In the genomic region with DNA sequence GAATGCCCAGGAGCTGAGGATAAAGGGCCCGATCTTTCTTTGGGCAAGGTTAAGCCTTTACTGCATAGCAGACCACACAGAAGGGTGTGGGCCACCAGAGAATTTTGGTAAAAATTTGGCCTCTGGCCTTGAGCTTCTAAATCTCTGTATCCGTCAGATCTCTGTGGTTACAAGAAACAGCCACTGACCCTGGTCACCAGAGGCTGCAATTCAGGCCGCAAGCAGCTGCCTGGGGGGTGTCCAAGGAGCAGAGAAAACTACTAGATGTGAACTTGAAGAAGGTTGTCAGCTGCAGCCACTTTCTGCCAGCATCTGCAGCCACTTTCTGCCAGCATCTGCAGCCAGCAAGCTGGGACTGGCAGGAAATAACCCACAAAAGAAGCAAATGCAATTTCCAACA, we compare ENCODE assay signal across 29 cellular contexts. TPM values are rescaled to one million over a fixed set of nuclear protein-coding genes. Genes with fewer than 3 reads are reported as not detected.
DNase-seq lines count a peak whose midpoint lies in the region; ATAC-seq and TF ChIP-seq lines count a peak whose summit lies in the region.
"Had no signal": no experiment of that assay in that cellular context is flagged by ENCODE, and none has a peak within 500 bp of the region (broad histone marks: within the 10 kb centered on the region; RNA-seq: fewer than 3 reads in every experiment).

No MANE protein-coding gene starts in this region.

- H3K27me3 Mint-ChIP-seq in endodermal cell (ENCODE audit: insufficient read depth), result no peaks in the 10 kb centered on the region
- H3K27me3 Mint-ChIP-seq: activated CD8-positive, alpha-beta T cell treated with anti-CD3 and anti-CD28 coated beads for 36 hours; dendritic cell treated with granulocyte-macrophage colony-stimulating factor and Interleukin-4, amounts not matched to agents 40 ng/mL and 50 ng/mL, for 4 days had no signal

- H2BK120ac ChIP-seq in mesenchymal stem cell (ENCODE audit: low read depth, low read length), result no peak overlapping the region

- H3K9ac ChIP-seq in mesenchymal stem cell (ENCODE audit: low read length) (no peak overlapping the region), endodermal cell (ENCODE audit: extremely low read depth, low read length, poor library complexity, severe bottlenecking) (no peak overlapping the region)
- H3K9ac ChIP-seq: BLaER1 had no signal

- H3K4me3 Mint-ChIP-seq in endodermal cell, result no peak overlapping the region
- H3K4me3 Mint-ChIP-seq: activated CD8-positive, alpha-beta T cell treated with anti-CD3 and anti-CD28 coated beads for 36 hours; dendritic cell treated with granulocyte-macrophage colony-stimulating factor and Interleukin-4, amounts not matched to agents 40 ng/mL and 50 ng/mL, for 4 days had no signal

- no peak overlapping the region for H2BK15ac ChIP-seq in mesenchymal stem cell (ENCODE audit: low read depth, poor library complexity, severe bottlenecking)

- WGBS in mesenchymal stem cell, result 54% methylated on average over 3 of the region's 3 CpGs
- WGBS in endodermal cell (ENCODE audit: insufficient coverage in 1 of 2, insufficient read length in 1 of 2), 2 experiments, result 89 to 94% methylated on average over 3 of the region's 3 CpGs

- no peak overlapping the region for H3K4ac ChIP-seq in mesenchymal stem cell (ENCODE audit: low read depth in 1 of 2, low read length in 2 of 2)

- peaks cover 5% of the 10 kb centered on the region for H3K4me1 Mint-ChIP-seq in endodermal cell

- H3K9me3 ChIP-seq in mesenchymal stem cell (ENCODE audit: control insufficient read depth, low read length) (no peaks in the 10 kb centered on the region), endodermal cell (ENCODE audit: control insufficient read depth, low read length) (no peaks in the 10 kb centered on the region)
- H3K9me3 ChIP-seq: BLaER1, Caco-2, MG63, mucosa of descending colon, neutrophil, stomach, transverse colon had no signal

- no peak overlapping the region for H2BK5ac ChIP-seq in mesenchymal stem cell (ENCODE audit: low read depth, low read length, poor library complexity, severe bottlenecking)

- TF ChIP-seq CTCF in endodermal cell (conservative IDR thresholded peaks at IDR 0.05), result no peak

- no peak for ATAC-seq in GM18909 (IDR thresholded peaks at IDR 0.05; ENCODE audit: poor library complexity, unreplicated experiment)
- ATAC-seq: activated CD4-positive, CD25-positive, alpha-beta regulatory T cell treated with anti-CD3 and anti-CD28 coated beads, Interleukin-2, amount 50 U/mL, for 24 hours; activated CD8-positive, alpha-beta T cell treated with anti-CD3 and anti-CD28 coated beads for 36 hours; mucosa of descending colon had no signal

- H3K23ac ChIP-seq in mesenchymal stem cell (ENCODE audit: low read length in 2 of 2), result peak overlapping the region in 1 of 2 experiments; percentile 14

- H2AK5ac ChIP-seq in mesenchymal stem cell (ENCODE audit: low read length, severe bottlenecking), result no peak overlapping the region

- H3K79me1 ChIP-seq in mesenchymal stem cell (replicated peaks; ENCODE audit: low read length, poor library complexity, severe bottlenecking), result peaks cover 18% of the 10 kb centered on the region

- H3K4me1 ChIP-seq in mesenchymal stem cell (ENCODE audit: control insufficient read depth, insufficient read depth, low read depth, low read length), result no peaks in the 10 kb centered on the region
- H3K4me1 ChIP-seq in endodermal cell (ENCODE audit: control insufficient read depth, insufficient read depth, low read length), result no peaks in the 10 kb centered on the region
- H3K4me1 ChIP-seq: BLaER1, Caco-2, transverse colon had no signal

- peak overlapping the region in 1 of 2 experiments; percentile 11 for H3K18ac ChIP-seq in mesenchymal stem cell (ENCODE audit: low read depth in 1 of 2, low read length in 2 of 2)

- H2BK12ac ChIP-seq in mesenchymal stem cell (ENCODE audit: low read length in 2 of 2), result no peak overlapping the region

- no peaks in the 10 kb centered on the region for H3K27me3 ChIP-seq in mesenchymal stem cell (ENCODE audit: control insufficient read depth in 1 of 2, insufficient read depth in 1 of 2, low read length in 2 of 2)
- H3K27me3 ChIP-seq in endodermal cell (ENCODE audit: control insufficient read depth, insufficient read depth, low read length, poor library complexity, severe bottlenecking), result no peaks in the 10 kb centered on the region
- H3K27me3 ChIP-seq: BLaER1, cardiac muscle cell, MG63, neutrophil, stomach, transverse colon had no signal

- no peak overlapping the region for H4K8ac ChIP-seq in mesenchymal stem cell (ENCODE audit: low read length)

- no peak overlapping the region for H3K4me2 ChIP-seq in mesenchymal stem cell (ENCODE audit: low read length, poor library complexity, severe bottlenecking)
- H3K4me2 ChIP-seq: BLaER1 had no signal

- H3K14ac ChIP-seq in mesenchymal stem cell (ENCODE audit: low read length in 2 of 2), result no peak overlapping the region

- H3K4me3 ChIP-seq in mesenchymal stem cell (ENCODE audit: insufficient read depth in 1 of 2, low read depth in 1 of 2, low read length in 2 of 2), result no peak overlapping the region
- no peak overlapping the region for H3K4me3 ChIP-seq in endodermal cell (ENCODE audit: low read length)
- H3K4me3 ChIP-seq: BLaER1, cardiac muscle cell, MG63, mucosa of descending colon, stomach, transverse colon had no signal

- peak overlapping the region; percentile 6 for H3K27ac ChIP-seq in epithelial cell of prostate
- H3K27ac ChIP-seq in mesenchymal stem cell (ENCODE audit: low read length, poor library complexity, severe bottlenecking), result no peak overlapping the region
- H3K27ac ChIP-seq in endodermal cell (ENCODE audit: low read depth, low read length), result no peak overlapping the region
- H3K27ac ChIP-seq: BLaER1, cardiac muscle cell, neutrophil, stomach, transverse colon had no signal

- H3K36me3 ChIP-seq in mesenchymal stem cell (ENCODE audit: control insufficient read depth in 1 of 2, insufficient read depth in 2 of 2, low read depth in 1 of 2, low read length in 2 of 2) (peaks cover 51 to 60% of the 10 kb centered on the region in 2 experiments), endodermal cell (ENCODE audit: control insufficient read depth, insufficient read depth, low read length) (peaks cover 54% of the 10 kb centered on the region)

- H4K91ac ChIP-seq in mesenchymal stem cell (ENCODE audit: low read length), result no peak overlapping the region

- DNase-seq in A172 (ENCODE audit: low spot score) (peak; percentile 66), M059J (ENCODE audit: low read depth) (peak; percentile 87), epithelial cell of prostate (ENCODE audit: low read depth, low spot score) (no peak), mesenchymal stem cell (peak; percentile 56), endodermal cell (no peak)
- DNase-seq in NK-92 treated with Interleukin-12 subunit alpha and Interleukin-12 subunit beta, amount 100 ng/mL, for 24 hours (lab: John Stamatoyannopoulos, UW), result no peak
- no peak for DNase-seq in stimulated activated naive CD4-positive, alpha-beta T cell (lab: John Stamatoyannopoulos, UW)
- DNase-seq: 8988T; activated CD8-positive, alpha-beta T cell treated with anti-CD3 and anti-CD28 coated beads for 36 hours; activated naive CD4-positive, alpha-beta T cell; amniotic stem cell; Caco-2; hippocampal formation; MG63; mucosa of descending colon; NCI-H1417; NCI-H526; stomach; transverse colon had no signal

- peaks cover 47% of the 10 kb centered on the region for H3K36me3 Mint-ChIP-seq in endodermal cell (ENCODE audit: low read depth)

- no peak overlapping the region for H2AFZ ChIP-seq in mesenchymal stem cell (ENCODE audit: low read depth, low read length)

- H3K27ac Mint-ChIP-seq in endodermal cell, result no peak overlapping the region
- H3K27ac Mint-ChIP-seq: activated CD8-positive, alpha-beta T cell treated with anti-CD3 and anti-CD28 coated beads for 36 hours; dendritic cell treated with granulocyte-macrophage colony-stimulating factor and Interleukin-4, amounts not matched to agents 40 ng/mL and 50 ng/mL, for 4 days had no signal

- H3K9me3 Mint-ChIP-seq in endodermal cell, result no peaks in the 10 kb centered on the region
- H3K9me3 Mint-ChIP-seq: activated CD8-positive, alpha-beta T cell treated with anti-CD3 and anti-CD28 coated beads for 36 hours; dendritic cell treated with granulocyte-macrophage colony-stimulating factor and Interleukin-4, amounts not matched to agents 40 ng/mL and 50 ng/mL, for 4 days had no signal

RNA-seq across cellular contexts. Expression of a gene that starts 8.6 kb away (rescaled TPM):
- total RNA-seq in A172 (2014; rRNA removed; shearing (Covaris generic)), result not detected in 2 replicates
- total RNA-seq in M059J (2014; rRNA removed; shearing (Covaris generic)), result 1.2 and 1.8 TPM in 2 replicates
- polyA plus RNA-seq in mesenchymal stem cell (2013, experiment 1 of 2), result 2.2 TPM
- 1.8 TPM for polyA plus RNA-seq in mesenchymal stem cell (2013, experiment 2 of 2)
- 1 to 10 TPM; 2.2 to 2.8 TPM for total RNA-seq in endodermal cell
- 2.3 TPM for polyA plus RNA-seq in endodermal cell (2013, experiment 1 of 2)
- polyA plus RNA-seq in endodermal cell (2013, experiment 2 of 2), result 2.2 TPM

RNA-seq across cellular contexts. Expression of a gene that starts 19.0 kb away (rescaled TPM):
- total RNA-seq in A172 (2014; rRNA removed; shearing (Covaris generic)), result 60.2 and 76.1 TPM in 2 replicates
- 95.2 and 146 TPM in 2 replicates for total RNA-seq in M059J (2014; rRNA removed; shearing (Covaris generic))
- polyA plus RNA-seq in mesenchymal stem cell (2013, experiment 1 of 2), result 32.2 TPM
- polyA plus RNA-seq in mesenchymal stem cell (2013, experiment 2 of 2), result 33.3 TPM
- total RNA-seq in endodermal cell, result 10 to 100 TPM; 21.2 to 31.6 TPM
- 18.2 TPM for polyA plus RNA-seq in endodermal cell (2013, experiment 1 of 2)
- polyA plus RNA-seq in endodermal cell (2013, experiment 2 of 2), result 17.4 TPM

RNA-seq across cellular contexts. Expression of a gene that starts 36.3 kb away (rescaled TPM):
- not detected in 2 replicates for total RNA-seq in A172 (2014; rRNA removed; shearing (Covaris generic))
- total RNA-seq in M059J (2014; rRNA removed; shearing (Covaris generic)), result not detected in 2 replicates
- not detected for polyA plus RNA-seq in mesenchymal stem cell (2013, experiment 1 of 2)
- polyA plus RNA-seq in mesenchymal stem cell (2013, experiment 2 of 2), result not detected
- not detected for total RNA-seq in endodermal cell
- polyA plus RNA-seq in endodermal cell (2013, experiment 1 of 2), result not detected
- polyA plus RNA-seq in endodermal cell (2013, experiment 2 of 2), result not detected
- total RNA-seq: activated CD8-positive, alpha-beta T cell treated with anti-CD3 and anti-CD28 coated beads for 36 hours; Caco-2; cardiac muscle cell; frontal cortex; H1; lower leg skin; renal cortical epithelial cell; stomach; transverse colon had no signal
- polyA plus RNA-seq: cardiac muscle cell, H1, stomach had no signal

RNA-seq across cellular contexts. Expression of a gene that starts 49.3 kb away (rescaled TPM):
- total RNA-seq in A172 (2014; rRNA removed; shearing (Covaris generic)), result not detected in 2 replicates
- 0.22 and 0.81 TPM in 2 replicates for total RNA-seq in M059J (2014; rRNA removed; shearing (Covaris generic))
- 0.08 TPM for polyA plus RNA-seq in mesenchymal stem cell (2013, experiment 1 of 2)
- polyA plus RNA-seq in mesenchymal stem cell (2013, experiment 2 of 2), result 0.21 TPM
- total RNA-seq in endodermal cell, result not detected
- polyA plus RNA-seq in endodermal cell (2013, experiment 1 of 2), result not detected
- not detected for polyA plus RNA-seq in endodermal cell (2013, experiment 2 of 2)
- total RNA-seq: activated CD8-positive, alpha-beta T cell treated with anti-CD3 and anti-CD28 coated beads for 36 hours; cardiac muscle cell; frontal cortex; H1; lower leg skin; mucosa of descending colon; transverse colon had no signal
- polyA plus RNA-seq: cardiac muscle cell, H1, stomach had no signal

Comparison
In these comparisons a context has a peak if more than half of its experiments do, and no peak if none do; other contexts are left out.
1. DNase-seq: peak in A172 (single experiment), M059J (single experiment) and mesenchymal stem cell (single experiment); none in epithelial cell of prostate (single experiment), endodermal cell (single experiment), NK-92 treated with Interleukin-12 subunit alpha and Interleukin-12 subunit beta, amount 100 ng/mL, for 24 hours (single experiment) and stimulated activated naive CD4-positive, alpha-beta T cell (0 of 6).